In the genomic region with DNA sequence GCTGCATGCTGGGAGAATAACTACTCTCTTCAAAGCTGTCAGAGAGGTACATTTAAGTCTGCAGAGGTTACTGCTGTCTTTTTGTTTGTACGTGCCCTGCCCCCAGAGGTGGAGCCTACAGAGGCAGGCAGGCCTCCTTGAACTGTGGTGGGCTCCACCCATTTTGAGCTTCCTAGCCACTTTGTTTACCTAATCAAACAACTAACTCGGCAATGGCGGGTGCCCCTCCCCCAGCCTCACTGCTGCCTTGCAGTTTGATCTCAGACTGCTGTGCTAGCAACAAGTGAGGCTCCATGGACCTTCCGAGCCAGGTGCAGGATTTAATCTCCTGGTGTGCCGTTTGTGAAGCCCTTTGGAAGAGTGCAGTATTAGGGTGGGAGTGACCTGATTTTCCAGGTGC, we compare ENCODE assay signal across 8 cellular contexts. TPM values are rescaled to one million over a fixed set of nuclear protein-coding genes. Genes with fewer than 3 reads are reported as not detected.
"Had no signal": no experiment of that assay in that cellular context is flagged by ENCODE, and none has a peak within 500 bp of the region (broad histone marks: within the 10 kb centered on the region; RNA-seq: fewer than 3 reads in every experiment).

No MANE protein-coding gene starts in this region.

RNA-seq across cellular contexts. Expression of a gene that starts 9.0 kb away (rescaled TPM):
- total RNA-seq: HT1080; LHCN-M2; MCF 10A; NCI-H460; Right ventricle myocardium superior; SJSA1; T-helper 1 cell treated with Interleukin-12 subunit alpha and Interleukin-12 subunit beta and Interleukin-4 antibody, amounts not matched to agents 30 ng/mL and 1 ng/mL, for 36 hours had no signal
- polyA plus RNA-seq: IgD-negative memory B cell had no signal
